8 cellular contexts compared by ENCODE assay signal in genomic region chr2:226031078-226031937, GRCh38.
A peak's percentile ranks its signal among the peaks of the same experiment; 100 is the strongest.
DNase-seq lines count a peak whose midpoint lies in the region; ATAC-seq and TF ChIP-seq lines count a peak whose summit lies in the region.

No MANE protein-coding gene starts in this region.

- no peaks in the 10 kb centered on the region for H3F3A ChIP-seq in MM.1S (ENCODE audit: insufficient read depth, low read length)

- H3K36me3 ChIP-seq in MM.1S (replicated peaks; ENCODE audit: insufficient read depth, low read length) (no peaks in the 10 kb centered on the region), right lobe of liver (no peaks in the 10 kb centered on the region)

- H3K4me1 ChIP-seq in MM.1S (ENCODE audit: low read length) (no peaks in the 10 kb centered on the region), right lobe of liver (no peaks in the 10 kb centered on the region)

- peak overlapping the region; percentile 80 for H2AFZ ChIP-seq in MM.1S (ENCODE audit: low read length)

- peak overlapping the region; percentile 39 for H3K27ac ChIP-seq in 22Rv1
- H3K27ac ChIP-seq in MM.1S (ENCODE audit: low read length), result no peak overlapping the region
- H3K27ac ChIP-seq in right lobe of liver, result no peak overlapping the region

- H3K36me3 Mint-ChIP-seq in T-cell, result no peaks in the 10 kb centered on the region

- peaks cover 36 to 49% of the 10 kb centered on the region in 2 donors for H3K27me3 Mint-ChIP-seq in T-cell

- no peaks in the 10 kb centered on the region for H4K20me1 ChIP-seq in MM.1S (ENCODE audit: insufficient read depth, low read length)

- no peaks in the 10 kb centered on the region for H3K9me2 ChIP-seq in MM.1S (replicated peaks; ENCODE audit: insufficient read depth, low read length)

- peaks cover 0 to 4% (median 0%) of the 10 kb centered on the region in 3 donors for H3K9me3 Mint-ChIP-seq in T-cell

- H3K79me2 ChIP-seq in MM.1S (ENCODE audit: low read length), result no peaks in the 10 kb centered on the region

- POLR2A ChIA-PET in T-cell (lab: Charles Lee), result no interaction called here

- peak overlapping the region; percentile 10 to 65 (median 58) for H3K4me3 Mint-ChIP-seq in T-cell

- H3K4me2 ChIP-seq in MM.1S (ENCODE audit: low read depth, low read length), result peak overlapping the region; percentile 52

- no peaks in the 10 kb centered on the region for H3K9me3 ChIP-seq in MM.1S (replicated peaks; ENCODE audit: insufficient read depth, low read length)
- H3K9me3 ChIP-seq in right lobe of liver, result no peaks in the 10 kb centered on the region

- WGBS in right lobe of liver (ENCODE audit: insufficient coverage, low coverage, low lambda C conversion rate, missing lambda C conversion rate), result 2% methylated on average over 32 of the region's 33 CpGs

- peak overlapping the region; percentile 34; the same call in 1 of the 2 replicates for H3K9ac ChIP-seq in MM.1S (ENCODE audit: low read length)

- no peak for TF ChIP-seq CTCF in 22Rv1 (IDR thresholded peaks at IDR 0.05)
- TF ChIP-seq CTCF in MM.1S (IDR thresholded peaks at IDR 0.05; ENCODE audit: low read length), result no peak
- TF ChIP-seq CTCF in right lobe of liver (IDR thresholded peaks at IDR 0.05), result peak in 1 of 4 donors; percentile 5

- intact Hi-C loops in right lobe of liver (cut with DNase I), result no loop called here

- H3K27me3 ChIP-seq in MM.1S (replicated peaks; ENCODE audit: insufficient read depth, low read length) (no peaks in the 10 kb centered on the region), right lobe of liver (no peaks in the 10 kb centered on the region)

- TF ChIP-seq POLR2A in right lobe of liver (IDR thresholded peaks at IDR 0.05), result peak; percentile 16

- CTCF ChIA-PET in T-cell (lab: Charles Lee), result no interaction called here

- H3K4me3 ChIP-seq in MM.1S (ENCODE audit: low read length) (peak overlapping the region; percentile 62), right lobe of liver (peak overlapping the region; percentile 26 to 59 (median 55))

- no peak overlapping the region for H3K27ac Mint-ChIP-seq in T-cell

- ATAC-seq in GM18519 (IDR thresholded peaks at IDR 0.05; ENCODE audit: low FRiP score, unreplicated experiment) (peak; percentile 49), T-cell (replicated peaks in 1 of 4) (peak in 3 of 4 experiments; percentile 37 to 51 (median 40)), right lobe of liver (peak; percentile 91 to 97 (median 94)), GM21737 (IDR thresholded peaks at IDR 0.05; ENCODE audit: unreplicated experiment) (no peak)

- H3K4me1 Mint-ChIP-seq in T-cell, result peaks cover 14 to 17% (median 16%) of the 10 kb centered on the region in 3 donors

- DNase-seq in MM.1S (peak; percentile 62), T-cell (peak in 1 of 34 experiments; percentile 8), ecto neural progenitor cell (ENCODE audit: low spot score) (peak; percentile 86), right lobe of liver (peak; percentile 58 to 67 (median 62))
- DNase-seq in stimulated activated CD4-positive, alpha-beta T cell treated with anti-CD3 and anti-CD28 coated beads, Interleukin-4, amount 100 ng/mL, for 24 hours, result peak; percentile 61
